ENCODE assay signal across 11 cellular contexts in genomic region chr6:131937703-131938631, GRCh38. TPM values are rescaled to one million over a fixed set of nuclear protein-coding genes. Genes with fewer than 3 reads are reported as not detected.
A peak's percentile ranks its signal among the peaks of the same experiment; 100 is the strongest.
DNase-seq lines count a peak whose midpoint lies in the region; ATAC-seq, FAIRE-seq and TF ChIP-seq lines count a peak whose summit lies in the region.
"Had no signal": no experiment of that assay in that cellular context is flagged by ENCODE, and none has a peak within 500 bp of the region (broad histone marks: within the 10 kb centered on the region; RNA-seq: fewer than 3 reads in every experiment).

No MANE protein-coding gene starts in this region.

- no peak for ATAC-seq in HG03354 (IDR thresholded peaks at IDR 0.05; ENCODE audit: poor library complexity, severe bottlenecking, unreplicated experiment)

- H3K79me2 ChIP-seq in mesendoderm (ENCODE audit: control insufficient read depth, insufficient read depth, low read length), result no peaks in the 10 kb centered on the region

- H3K27me3 ChIP-seq in mesendoderm (ENCODE audit: insufficient read depth, low read length, poor library complexity), result no peaks in the 10 kb centered on the region

- no peak overlapping the region for H3K4ac ChIP-seq in mesendoderm (ENCODE audit: low read depth, low read length)

- peaks cover 2% of the 10 kb centered on the region for H3K4me1 ChIP-seq in mesendoderm (ENCODE audit: control insufficient read depth, low read depth, low read length)

- TF ChIP-seq CTCF in D721Med (IDR thresholded peaks at IDR 0.05; ENCODE audit: insufficient read depth, missing control alignments), result no peak

- H2BK5ac ChIP-seq in mesendoderm (ENCODE audit: low read length), result no peak overlapping the region

- H3K27ac ChIP-seq in mesendoderm (ENCODE audit: low read depth, low read length), result no peak overlapping the region
- H3K27ac ChIP-seq: epithelial cell of prostate had no signal

- no peak overlapping the region for H3K18ac ChIP-seq in mesendoderm (ENCODE audit: low read length)

- no peak overlapping the region for H3K56ac ChIP-seq in mesendoderm (ENCODE audit: low read length)

- no peak overlapping the region for H2BK120ac ChIP-seq in mesendoderm (ENCODE audit: low read depth, low read length)

- H3K4me2 ChIP-seq in mesendoderm (ENCODE audit: low read length), result no peak overlapping the region

- H2BK15ac ChIP-seq in mesendoderm (replicated peaks; ENCODE audit: low read depth), result no peak overlapping the region

- no peak overlapping the region for H3K4me3 ChIP-seq in mesendoderm (ENCODE audit: low read length)

- no peak overlapping the region for H3K9ac ChIP-seq in mesendoderm (ENCODE audit: low read length)

- no CpG with 5 or more reads among the region's 8 CpGs for whole genome bisulfite sequencing in mesendoderm (ENCODE audit: extremely low coverage, insufficient coverage, low lambda C conversion rate)

- H2AK5ac ChIP-seq in mesendoderm (ENCODE audit: low read length), result no peak overlapping the region

- H4K8ac ChIP-seq in mesendoderm (ENCODE audit: low read depth, low read length), result no peak overlapping the region

- H3K79me1 ChIP-seq in mesendoderm (ENCODE audit: low read length), result no peaks in the 10 kb centered on the region

- DNase-seq in COLO668 (lab: John Stamatoyannopoulos, UW; ENCODE audit: unreplicated experiment), result peak; percentile 82
- peak; percentile 96 for DNase-seq in NCI-H146 treated with DMSO at 0.1 percent for 48 hours (lab: John Stamatoyannopoulos, UW; ENCODE audit: unreplicated experiment)
- peak; percentile 61 for DNase-seq in dedifferentiated amniotic fluid mesenchymal stem cell (ENCODE audit: extremely low spot score)
- DNase-seq in mesendoderm, result peak; percentile 54
- no peak for DNase-seq in NCI-H1694 (lab: John Stamatoyannopoulos, UW)
- DNase-seq in D721Med (ENCODE audit: insufficient read length, low spot score), result no peak
- no peak for DNase-seq in stimulated activated CD4-positive, alpha-beta T cell treated with anti-CD3 and anti-CD28 coated beads, Interleukin-15, amount 100 ng/mL, for 24 hours
- DNase-seq: CD4-positive, CD25-positive, alpha-beta regulatory T cell; Kasumi-1 had no signal

- no peak overlapping the region for H4K5ac ChIP-seq in mesendoderm (ENCODE audit: low read length)

- H3K36me3 ChIP-seq in mesendoderm (ENCODE audit: control insufficient read depth, insufficient read depth, low read length), result no peaks in the 10 kb centered on the region

- no peak overlapping the region for H3K23ac ChIP-seq in mesendoderm (ENCODE audit: low read length)

- FAIRE-seq in D721Med (lab: Jason Lieb, UNC), result no peak

RNA-seq across cellular contexts. Expression of gene CCN2, which starts 13.2 kb away (rescaled TPM):
- 267 TPM for polyA plus RNA-seq in mesendoderm (2013, experiment 1 of 2)
- polyA plus RNA-seq in mesendoderm (2013, experiment 2 of 2), result 258 TPM
- polyA plus RNA-seq: CD4-positive, CD25-positive, alpha-beta regulatory T cell had no signal

Comparison
In these comparisons a context has a peak if more than half of its experiments do, and no peak if none do; other contexts are left out.
1. DNase-seq: peak in COLO668 (single experiment), NCI-H146 treated with DMSO at 0.1 percent for 48 hours (single experiment), dedifferentiated amniotic fluid mesenchymal stem cell (single experiment) and mesendoderm (single experiment); none in NCI-H1694 (single experiment), D721Med (single experiment) and stimulated activated CD4-positive, alpha-beta T cell treated with anti-CD3 and anti-CD28 coated beads, Interleukin-15, amount 100 ng/mL, for 24 hours (single experiment).